13 cellular contexts compared by ENCODE assay signal in the genomic region with DNA sequence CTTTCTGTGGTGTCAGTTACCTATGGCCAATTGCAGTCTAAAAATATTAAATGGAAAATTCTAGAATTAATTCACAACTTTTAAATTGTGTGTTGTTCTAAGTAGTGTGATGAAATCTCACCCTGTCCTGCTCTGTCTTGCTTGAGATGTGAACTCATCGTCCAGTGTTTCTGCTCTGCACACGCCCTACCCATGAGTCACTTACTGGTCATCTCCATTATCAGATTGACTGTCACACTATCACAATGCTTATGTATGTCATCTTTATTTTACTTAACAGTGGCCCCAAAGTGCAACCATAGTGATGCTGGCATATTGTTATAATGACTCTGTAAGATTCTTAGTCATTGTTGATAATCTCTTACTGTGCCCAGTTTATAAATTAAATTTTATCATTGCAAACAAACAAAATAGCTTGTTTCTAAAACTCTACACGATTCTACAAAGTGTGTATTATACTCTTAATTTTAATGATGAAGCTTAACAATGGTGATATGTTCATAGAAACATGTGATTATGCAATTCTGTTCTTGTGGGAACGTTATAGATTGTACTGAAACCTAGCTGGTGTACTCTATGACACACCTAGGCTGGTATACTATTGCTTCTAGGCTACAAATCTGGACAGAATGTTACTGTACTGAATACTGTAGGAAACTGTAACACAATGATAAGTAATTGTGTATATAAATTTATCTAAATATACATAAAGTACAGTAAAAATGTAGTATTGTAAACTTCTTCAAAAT.
A peak's percentile ranks its signal among the peaks of the same experiment; 100 is the strongest.
DNase-seq lines count a peak whose midpoint lies in the region; ATAC-seq and TF ChIP-seq lines count a peak whose summit lies in the region.
"Had no signal": no experiment of that assay in that cellular context is flagged by ENCODE, and none has a peak within 500 bp of the region (broad histone marks: within the 10 kb centered on the region; RNA-seq: fewer than 3 reads in every experiment).

No MANE protein-coding gene starts in this region.

- CTCF ChIA-PET in PC-3 (lab: Charles Lee) = no interaction called here

- peak; percentile 95 for ATAC-seq in PC-3
- ATAC-seq: activated T-cell treated with anti-CD3 and anti-CD28 coated beads, Interleukin-2, amount 50 U/mL, for 72 hours had no signal

- BruUV-seq in PC-3 (replicated peaks; lab: Mats Ljungman, UMichigan) = no TSS peak

- H3K9me3 ChIP-seq in PC-3 (ENCODE audit: low read length) = no peaks in the 10 kb centered on the region
- H3K9me3 ChIP-seq: tibial nerve had no signal

- H3K27ac ChIP-seq in PC-3 (ENCODE audit: low read length) (peak overlapping the region; percentile 98), epithelial cell of prostate (peak overlapping the region; percentile 100), substantia nigra (ENCODE audit: low read depth, low read length, poor library complexity, severe bottlenecking) (no peak overlapping the region)
- H3K27ac ChIP-seq: cardiac muscle cell, tibial nerve had no signal

- H3F3A ChIP-seq in PC-3 (ENCODE audit: low read length, unreplicated experiment) = no peaks in the 10 kb centered on the region

- DNase-seq in GM04503 (ENCODE audit: low read depth) (peak; percentile 82), PC-3 (peak; percentile 77), epithelial cell of prostate (ENCODE audit: low read depth, low spot score) (peak; percentile 99), non-pigmented ciliary epithelial cell (ENCODE audit: low read depth) (peak; percentile 96), NCI-H748 treated with DMSO at 0.1 percent for 48 hours (lab: John Stamatoyannopoulos, UW) (no peak), substantia nigra (lab: John Stamatoyannopoulos, UW) (no peak)
- DNase-seq in activated CD4-positive, alpha-beta T cell treated with anti-CD3 and anti-CD28 coated beads for 1 hour = no peak
- DNase-seq in stimulated activated naive CD4-positive, alpha-beta T cell (lab: John Stamatoyannopoulos, UW) = no peak
- DNase-seq: activated T-cell treated with anti-CD3 and anti-CD28 coated beads, Interleukin-2, amount 50 U/mL, for 72 hours; DMS 273 treated with DMSO at 0.1 percent for 48 hours; NCI-H146 had no signal

- intact Hi-C loops in PC-3 (cut with micrococcal nuclease) = loop anchor here (2.0 to 10.0 kb wide), 2 partner anchors 205 to 507 kb away; no protein-coding TSS in a partner anchor

- H3K9ac ChIP-seq in PC-3 (ENCODE audit: low read length) = peak overlapping the region; percentile 80

- H3K36me3 ChIP-seq in PC-3 (ENCODE audit: low read depth, low read length) = no peaks in the 10 kb centered on the region
- H3K36me3 ChIP-seq: cardiac muscle cell, tibial nerve had no signal

- POLR2A ChIA-PET in PC-3 (lab: Charles Lee; ENCODE audit: unreplicated experiment) = no interaction called here

- H3K79me2 ChIP-seq in PC-3 (ENCODE audit: low read length) = no peaks in the 10 kb centered on the region

- H4K20me1 ChIP-seq in PC-3 (ENCODE audit: low read length) = no peaks in the 10 kb centered on the region

- no peaks in the 10 kb centered on the region for H3K27me3 ChIP-seq in PC-3 (ENCODE audit: low read length)
- H3K27me3 ChIP-seq: cardiac muscle cell, tibial nerve had no signal

- no peak overlapping the region for H3K4me3 ChIP-seq in PC-3 (ENCODE audit: low read length)
- H3K4me3 ChIP-seq: cardiac muscle cell, tibial nerve had no signal

- no peak for TF ChIP-seq CTCF in PC-3 (conservative IDR thresholded peaks at IDR 0.05; ENCODE audit: low read depth, low read length)

- H2AFZ ChIP-seq in PC-3 (ENCODE audit: low read length) = no peak overlapping the region

- H3K4me1 ChIP-seq in PC-3 (ENCODE audit: insufficient read depth, low read length) = peaks cover 18% of the 10 kb centered on the region
- H3K4me1 ChIP-seq: tibial nerve had no signal

- H3K4me2 ChIP-seq in PC-3 (ENCODE audit: low read length) = peak overlapping the region; percentile 64

- H3K9me2 ChIP-seq in PC-3 (replicated peaks; ENCODE audit: low read length) = no peaks in the 10 kb centered on the region

Comparison
In these comparisons a context has a peak if more than half of its experiments do, and no peak if none do; other contexts are left out.
1. DNase-seq: peak in GM04503 (single experiment), PC-3 (single experiment), epithelial cell of prostate (single experiment) and non-pigmented ciliary epithelial cell (single experiment); none in activated CD4-positive, alpha-beta T cell treated with anti-CD3 and anti-CD28 coated beads for 1 hour (single experiment), NCI-H748 treated with DMSO at 0.1 percent for 48 hours (single experiment), stimulated activated naive CD4-positive, alpha-beta T cell (0 of 6) and substantia nigra (0 of 49).